In the genomic region with DNA sequence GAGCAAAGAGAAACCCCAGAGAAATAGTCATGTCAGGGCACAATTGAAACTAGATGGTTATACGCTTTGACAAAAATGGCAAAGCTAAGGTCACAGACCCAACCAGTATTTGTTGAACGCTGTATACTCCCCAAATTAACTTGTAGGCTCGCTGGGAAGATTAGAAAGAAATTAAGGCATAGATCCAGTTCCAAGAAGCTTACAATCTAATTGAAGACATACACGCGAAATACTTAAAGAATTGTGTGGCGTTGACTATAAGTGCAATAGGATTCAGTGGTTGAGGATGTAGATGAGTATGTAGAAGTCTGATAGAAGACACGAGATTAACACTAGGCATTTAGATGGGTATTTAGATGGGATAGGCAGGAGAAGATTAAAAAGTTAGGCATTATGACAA, we compare ENCODE assay signal across 9 cellular contexts. TPM values are rescaled to one million over a fixed set of nuclear protein-coding genes. Genes with fewer than 3 reads are reported as not detected.
DNase-seq lines count a peak whose midpoint lies in the region; TF ChIP-seq lines count a peak whose summit lies in the region.
"Had no signal": no experiment of that assay in that cellular context is flagged by ENCODE, and none has a peak within 500 bp of the region (broad histone marks: within the 10 kb centered on the region; RNA-seq: fewer than 3 reads in every experiment).

No MANE protein-coding gene starts in this region.

- DNase-seq in choroid plexus epithelial cell (ENCODE audit: low read depth) (peak; percentile 8), GM03348 (ENCODE audit: low spot score) (no peak), T-helper 2 cell (no peak), DMS53 (lab: John Stamatoyannopoulos, UW) (no peak), COLO829 (ENCODE audit: low spot score) (no peak)

- H3K4me3 ChIP-seq in ACC112 (ENCODE audit: low read depth, low read length) = peak overlapping the region; percentile 94
- peak overlapping the region; percentile 89 for H3K4me3 ChIP-seq in HUES48 (ENCODE audit: low read depth, low read length)
- H3K4me3 ChIP-seq in choroid plexus epithelial cell (ENCODE audit: low read depth, low read length) = peak overlapping the region; percentile 87
- peak overlapping the region; percentile 75 for H3K4me3 ChIP-seq in mononuclear cell (ENCODE audit: low read length)

- no peaks in the 10 kb centered on the region for H3K9me3 ChIP-seq in HUES48 (ENCODE audit: control insufficient read depth, insufficient read depth, low read length)
- no peaks in the 10 kb centered on the region for H3K9me3 ChIP-seq in mononuclear cell (ENCODE audit: low read depth, low read length)
- H3K9me3 ChIP-seq: mucosa of descending colon had no signal

- peak overlapping the region; percentile 99 for H2AFZ ChIP-seq in ACC112 (ENCODE audit: low read length, unreplicated experiment)

- TF ChIP-seq CTCF in choroid plexus epithelial cell (conservative IDR thresholded peaks at IDR 0.05; ENCODE audit: low read depth, low read length) = no peak

- H3K36me3 ChIP-seq in ACC112 (ENCODE audit: insufficient read depth, low read length) = no peaks in the 10 kb centered on the region
- H3K36me3 ChIP-seq in HUES48 (ENCODE audit: control insufficient read depth, insufficient read depth, low read length) = peaks cover 20% of the 10 kb centered on the region

- H3K27me3 ChIP-seq in ACC112 (ENCODE audit: insufficient read depth, low read length) = no peaks in the 10 kb centered on the region
- no peaks in the 10 kb centered on the region for H3K27me3 ChIP-seq in HUES48 (ENCODE audit: control insufficient read depth, insufficient read depth, low read length)
- H3K27me3 ChIP-seq in mononuclear cell (ENCODE audit: insufficient read depth, low read length) = peaks cover 12% of the 10 kb centered on the region

- H3K79me2 ChIP-seq in ACC112 (ENCODE audit: control insufficient read depth, insufficient read depth, low read length, unreplicated experiment) = peaks cover 3% of the 10 kb centered on the region

- H3K27ac ChIP-seq in ACC112 (ENCODE audit: low read depth, low read length) (peak overlapping the region; percentile 59), HUES48 (ENCODE audit: low read depth, low read length) (no peak overlapping the region)

- H3K4me1 ChIP-seq in ACC112 (ENCODE audit: control insufficient read depth, insufficient read depth, low read length, unreplicated experiment) (peaks cover 5% of the 10 kb centered on the region), HUES48 (ENCODE audit: control insufficient read depth, insufficient read depth, low read length) (peaks cover 9% of the 10 kb centered on the region; the same call in 1 of the 2 replicates), mononuclear cell (ENCODE audit: insufficient read depth, low read length) (peaks cover 11% of the 10 kb centered on the region)

- H3K9ac ChIP-seq in HUES48 (ENCODE audit: low read depth, low read length) = peak overlapping the region; percentile 57

RNA-seq across cellular contexts. Expression of gene FAM229B, which starts 0.5 kb away (rescaled TPM):
- 0.21 TPM for total RNA-seq in mononuclear cell

RNA-seq across cellular contexts. Expression of gene TUBE1, which starts 0.6 kb away (rescaled TPM):
- 35.5 TPM for total RNA-seq in mononuclear cell

RNA-seq across cellular contexts. Expression of gene CCN6, which starts 34.0 kb away (rescaled TPM):
- not detected for total RNA-seq in mononuclear cell
- total RNA-seq: mucosa of descending colon had no signal
